In genomic region chr3:50806806-50807205, GRCh38 we compare ENCODE assay signal across 19 cellular contexts.
DNase-seq lines count a peak whose midpoint lies in the region; ATAC-seq and TF ChIP-seq lines count a peak whose summit lies in the region.
"Had no signal": no experiment of that assay in that cellular context is flagged by ENCODE, and none has a peak within 500 bp of the region (broad histone marks: within the 10 kb centered on the region; RNA-seq: fewer than 3 reads in every experiment).

No MANE protein-coding gene starts in this region.

- peaks cover 22% of the 10 kb centered on the region for H3K4me1 Mint-ChIP-seq in mesothelial cell of epicardium
- no peaks in the 10 kb centered on the region for H3K4me1 Mint-ChIP-seq in activated CD8-positive, alpha-beta T cell treated with anti-CD3 and anti-CD28 coated beads for 36 hours (ENCODE audit: low read depth)
- H3K4me1 Mint-ChIP-seq: immature natural killer cell had no signal

- DNase-seq in Caki2 (ENCODE audit: low read depth) (peak; percentile 24), esophagus squamous epithelium (lab: John Stamatoyannopoulos, UW) (no peak), mesothelial cell of epicardium (ENCODE audit: low spot score in 2 of 2, unreplicated experiment in 2 of 2) (no peak), NCI-H1105 (lab: John Stamatoyannopoulos, UW) (no peak), GM10248 (ENCODE audit: extremely low spot score) (no peak)
- DNase-seq in activated CD8-positive, alpha-beta T cell treated with anti-CD3 and anti-CD28 coated beads for 36 hours: no peak
- DNase-seq: activated CD4-positive, alpha-beta T cell treated with anti-CD3 and anti-CD28 coated beads for 48 hours; activated T-cell treated with anti-CD3 and anti-CD28 coated beads, Interleukin-2, amount 50 U/mL, for 48 hours; cortex of kidney; DND-41; immature natural killer cell; NCI-H1694 treated with DMSO at 0.1 percent for 48 hours; RPMI8226; testis had no signal

- WGBS in esophagus squamous epithelium, 2 donors: 62 to 68% methylated on average over 3 to 4 of the region's 4 CpGs

- no peak for TF ChIP-seq RAD21 in Ishikawa (IDR thresholded peaks at IDR 0.05; ENCODE audit: low read depth)

- peak overlapping the region; percentile 18 for H3K4me3 Mint-ChIP-seq in mesothelial cell of epicardium
- H3K4me3 Mint-ChIP-seq in activated CD8-positive, alpha-beta T cell treated with anti-CD3 and anti-CD28 coated beads for 36 hours: no peak overlapping the region
- H3K4me3 Mint-ChIP-seq: immature natural killer cell; T-helper 1 cell treated with Interleukin-12 subunit alpha and Interleukin-12 subunit beta and Interleukin-4 antibody, amounts not matched to agents 30 μg/mL and 1 μg/mL, for 36 hours had no signal

- CTCF ChIA-PET in activated CD8-positive, alpha-beta T cell treated with anti-CD3 and anti-CD28 coated beads for 36 hours (lab: Charles Lee): no interaction called here
- CTCF ChIA-PET in GM10248 (lab: Yijun Ruan, JAX): no interaction called here

- no peak for TF ChIP-seq POLR2A in esophagus squamous epithelium (IDR thresholded peaks at IDR 0.05)

- peaks cover 21% of the 10 kb centered on the region for H3K36me3 Mint-ChIP-seq in mesothelial cell of epicardium
- H3K36me3 Mint-ChIP-seq in activated CD8-positive, alpha-beta T cell treated with anti-CD3 and anti-CD28 coated beads for 36 hours (ENCODE audit: low read depth): peaks cover 3% of the 10 kb centered on the region

- POLR2A ChIA-PET in activated CD8-positive, alpha-beta T cell treated with anti-CD3 and anti-CD28 coated beads for 36 hours (lab: Charles Lee): no interaction called here
- POLR2A ChIA-PET in GM10248 (lab: Yijun Ruan, JAX): no interaction called here

- intact Hi-C loops in esophagus squamous epithelium (cut with DNase I): no loop called here
- intact Hi-C loops in activated CD8-positive, alpha-beta T cell treated with anti-CD3 and anti-CD28 coated beads for 36 hours (cut with micrococcal nuclease): no loop called here

- TF ChIP-seq CTCF in esophagus squamous epithelium (IDR thresholded peaks at IDR 0.05) (no peak), mesothelial cell of epicardium (IDR thresholded peaks at IDR 0.05; ENCODE audit: unreplicated experiment) (no peak), GM10248 (IDR thresholded peaks at IDR 0.05; ENCODE audit: control extremely low read depth, extremely low read depth, low read depth, missing control alignments) (no peak)
- TF ChIP-seq CTCF in activated CD8-positive, alpha-beta T cell treated with anti-CD3 and anti-CD28 coated beads for 36 hours (IDR thresholded peaks at IDR 0.05): no peak

- no peaks in the 10 kb centered on the region for H3K27me3 ChIP-seq in esophagus squamous epithelium
- H3K27me3 ChIP-seq: BLaER1 treated with 17β-estradiol and CSF1 and Interleukin-3, amounts not matched to agents 10 nM and 100 nM; testis had no signal

- H3K4me1 ChIP-seq in esophagus squamous epithelium: peaks cover 0 to 13% (median 8%) of the 10 kb centered on the region in 3 donors
- H3K4me1 ChIP-seq: BLaER1 treated with 17β-estradiol and CSF1 and Interleukin-3, amounts not matched to agents 10 nM and 100 nM; prostate gland; testis had no signal

- peak overlapping the region in 3 of 4 donors; percentile 20 to 58 (median 40) for H3K27ac ChIP-seq in esophagus squamous epithelium
- H3K27ac ChIP-seq: BLaER1 treated with 17β-estradiol and CSF1 and Interleukin-3, amounts not matched to agents 10 nM and 100 nM; prostate gland; testis had no signal

- in situ Hi-C loops in Caki2 (cut with HindIII; ENCODE audit: low pct_unique_long_range_greater_than_20kb, low sequenced_read_pairs): no loop called here

- no peak for TF ChIP-seq EP300 in Ishikawa (IDR thresholded peaks at IDR 0.05; ENCODE audit: borderline replicate concordance)

- no peak overlapping the region for H3K4me3 ChIP-seq in esophagus squamous epithelium
- H3K4me3 ChIP-seq: BLaER1 treated with 17β-estradiol and CSF1 and Interleukin-3, amounts not matched to agents 10 nM and 100 nM; prostate gland; testis had no signal

- no peak for ATAC-seq in GM21528 (IDR thresholded peaks at IDR 0.05; ENCODE audit: low FRiP score, unreplicated experiment)
- ATAC-seq in activated CD8-positive, alpha-beta T cell treated with anti-CD3 and anti-CD28 coated beads for 36 hours: no peak

- peaks cover 16% of the 10 kb centered on the region for H3K9me3 Mint-ChIP-seq in mesothelial cell of epicardium
- H3K9me3 Mint-ChIP-seq in activated CD8-positive, alpha-beta T cell treated with anti-CD3 and anti-CD28 coated beads for 36 hours: peaks cover 5% of the 10 kb centered on the region

- no peaks in the 10 kb centered on the region for H3K27me3 Mint-ChIP-seq in mesothelial cell of epicardium (ENCODE audit: low read depth)
- H3K27me3 Mint-ChIP-seq in activated CD8-positive, alpha-beta T cell treated with anti-CD3 and anti-CD28 coated beads for 36 hours: no peaks in the 10 kb centered on the region

- H3K9me3 ChIP-seq in esophagus squamous epithelium: peaks cover 0 to 22% (median 0%) of the 10 kb centered on the region in 3 donors
- H3K9me3 ChIP-seq: prostate gland, testis had no signal

- no peaks in the 10 kb centered on the region for H3K36me3 ChIP-seq in esophagus squamous epithelium
- H3K36me3 ChIP-seq: BLaER1 treated with 17β-estradiol and CSF1 and Interleukin-3, amounts not matched to agents 10 nM and 100 nM; prostate gland had no signal

- peak overlapping the region; percentile 97 for H3K27ac Mint-ChIP-seq in mesothelial cell of epicardium
- no peak overlapping the region for H3K27ac Mint-ChIP-seq in activated CD8-positive, alpha-beta T cell treated with anti-CD3 and anti-CD28 coated beads for 36 hours
- H3K27ac Mint-ChIP-seq: immature natural killer cell; T-helper 1 cell treated with Interleukin-12 subunit alpha and Interleukin-12 subunit beta and Interleukin-4 antibody, amounts not matched to agents 30 μg/mL and 1 μg/mL, for 36 hours had no signal

TF ChIP-seq in Ishikawa, 13 proteins besides CTCF, POLR2A, EP300 and RAD21:
- TF ChIP-seq NFIC (IDR thresholded peaks at IDR 0.05) (no peak), TEAD4 (IDR thresholded peaks at IDR 0.05) (peak; percentile 23; the same call in 1 of the 2 replicates)
